Comparison of ENCODE assay signal across 26 cellular contexts in genomic region chr22:50722048-50722701, GRCh38. TPM values are rescaled to one million over a fixed set of nuclear protein-coding genes. Genes with fewer than 3 reads are reported as not detected.
DNase-seq lines count a peak whose midpoint lies in the region; TF ChIP-seq lines count a peak whose summit lies in the region.
"Had no signal": no experiment of that assay in that cellular context is flagged by ENCODE, and none has a peak within 500 bp of the region (broad histone marks: within the 10 kb centered on the region; RNA-seq: fewer than 3 reads in every experiment).

No MANE protein-coding gene starts in this region.

- H3K27ac ChIP-seq in HEK293 (ENCODE audit: extremely low read depth, low read depth, low read length) (no peak overlapping the region), temporal lobe (ENCODE audit: low read depth, low read length) (peak overlapping the region; percentile 25)
- H3K27ac ChIP-seq: A549; BLaER1 treated with 17β-estradiol and CSF1 and Interleukin-3, amounts not matched to agents 10 nM and 100 nM; GM23248 had no signal

- peaks cover 5% of the 10 kb centered on the region for H3K36me3 Mint-ChIP-seq in chondrocyte (ENCODE audit: low read depth)
- H3K36me3 Mint-ChIP-seq in neural crest cell (ENCODE audit: low read depth): peaks cover 6% of the 10 kb centered on the region

- H3K9me3 Mint-ChIP-seq in chondrocyte (ENCODE audit: low read depth): no peaks in the 10 kb centered on the region
- no peaks in the 10 kb centered on the region for H3K9me3 Mint-ChIP-seq in neural crest cell
- H3K9me3 Mint-ChIP-seq: CD4-positive, alpha-beta T cell had no signal

- no peak for DNase-seq in chondrocyte (ENCODE audit: low spot score)
- no peak for DNase-seq in neural crest cell (ENCODE audit: low read depth, low spot score)
- DNase-seq in stimulated activated CD4-positive, alpha-beta T cell treated with anti-CD3 and anti-CD28 coated beads, Interleukin-2, amount 100 ng/mL, for 24 hours: no peak
- DNase-seq in stimulated activated CD4-positive, alpha-beta T cell treated with anti-CD3 and anti-CD28 coated beads, Interleukin-15, amount 100 ng/mL, for 24 hours: no peak
- no peak for DNase-seq in stimulated activated naive CD4-positive, alpha-beta T cell treated with Interleukin-2 at 50 U/mL for 16 hours (lab: John Stamatoyannopoulos, UW)
- DNase-seq: AML-193; CD4-positive, alpha-beta T cell; GM23248; KBM-7; MV-4-11; NCI-H1105; NCI-H1436 treated with DMSO at 0.1 percent for 48 hours; NCI-H187 treated with DMSO at 0.1 percent for 48 hours; NCI-H2171 treated with DMSO at 0.1 percent for 48 hours; NCI-H524; NCI-H774; SIG-M5 had no signal

- CTCF ChIA-PET in HEK293 (lab: Yijun Ruan, JAX): interaction anchor here (1.2 kb wide), 1 partner anchor 53 kb away, joined by 3 read pairs; no protein-coding TSS in a partner anchor

- peaks cover 6% of the 10 kb centered on the region for H3K27me3 Mint-ChIP-seq in chondrocyte (ENCODE audit: low read depth)
- peaks cover 52% of the 10 kb centered on the region for H3K27me3 Mint-ChIP-seq in neural crest cell (ENCODE audit: low read depth)
- H3K27me3 Mint-ChIP-seq: CD4-positive, alpha-beta T cell had no signal

- H3K4me3 ChIP-seq in HEK293 (ENCODE audit: low read depth, low read length): no peak overlapping the region
- H3K4me3 ChIP-seq: A549; BLaER1 treated with 17β-estradiol and CSF1 and Interleukin-3, amounts not matched to agents 10 nM and 100 nM; GM23248 had no signal

- no peaks in the 10 kb centered on the region for H3K9me3 ChIP-seq in HEK293 (ENCODE audit: control insufficient read depth, insufficient read depth, low read depth, low read length)
- H3K9me3 ChIP-seq: A549; BLaER1 treated with 17β-estradiol and CSF1 and Interleukin-3, amounts not matched to agents 10 nM and 100 nM had no signal

- no peaks in the 10 kb centered on the region for H3K4me1 Mint-ChIP-seq in chondrocyte (ENCODE audit: low read depth)
- H3K4me1 Mint-ChIP-seq in neural crest cell: peaks cover 5% of the 10 kb centered on the region

- POLR2A ChIA-PET in HEK293 (lab: Yijun Ruan, JAX): no interaction called here

- H3K36me3 ChIP-seq in HEK293 (ENCODE audit: control insufficient read depth in 2 of 2, insufficient read depth in 1 of 2, low read length in 2 of 2): peaks cover 0 to 57% of the 10 kb centered on the region in 2 experiments; a peak in 1 of 3 replicates

- no peak overlapping the region for H3K27ac Mint-ChIP-seq in chondrocyte (ENCODE audit: unreplicated experiment)
- no peak overlapping the region for H3K27ac Mint-ChIP-seq in neural crest cell (ENCODE audit: unreplicated experiment)
- H3K27ac Mint-ChIP-seq: CD4-positive, alpha-beta T cell had no signal

- H3K4me1 ChIP-seq in HEK293 (ENCODE audit: control insufficient read depth, insufficient read depth, low read length): no peaks in the 10 kb centered on the region
- H3K4me1 ChIP-seq: A549 had no signal

- TF ChIP-seq CTCF in HEK293 (tag by site-specific recombination; IDR thresholded peaks at IDR 0.05): no peak
- TF ChIP-seq CTCF in chondrocyte (IDR thresholded peaks at IDR 0.05): no peak
- TF ChIP-seq CTCF in neural crest cell (conservative IDR thresholded peaks at IDR 0.05): no peak

- H3K4me3 Mint-ChIP-seq in chondrocyte (ENCODE audit: unreplicated experiment) (peak overlapping the region; percentile 2), neural crest cell (peak overlapping the region; percentile 16)
- H3K4me3 Mint-ChIP-seq: CD4-positive, alpha-beta T cell had no signal

TF ChIP-seq in HEK293, 187 proteins besides CTCF, POLR2A, EP300 and RAD21:
- TF ChIP-seq ZBTB20 (tag by site-specific recombination; IDR thresholded peaks at IDR 0.05) (no peak), ZNF530 (tag by site-specific recombination; IDR thresholded peaks at IDR 0.05; ENCODE audit: low read depth) (no peak), SP2 (tag by site-specific recombination; IDR thresholded peaks at IDR 0.05) (peak; percentile 13; the same call in 1 of the 2 replicates), ZNF169 (tag by site-specific recombination; IDR thresholded peaks at IDR 0.05) (no peak), ZNF624 (tag by site-specific recombination; IDR thresholded peaks at IDR 0.05) (no peak), ZNF341 (tag by site-specific recombination; IDR thresholded peaks at IDR 0.05; ENCODE audit: low read depth) (no peak)

RNA-seq across cellular contexts. Expression of gene ACR, which starts 15.8 kb away (rescaled TPM):
- 0.45 to 0.74 TPM (median 0.63 TPM) in 3 replicates for total RNA-seq in chondrocyte
- 0.34 TPM in 1 of 2 replicates, not detected in the other for total RNA-seq in neural crest cell
- not detected for total RNA-seq in temporal lobe
- total RNA-seq: CD4-positive, alpha-beta T cell; Daoy; GM23248; H7; HT1080; LHCN-M2; MCF 10A had no signal

RNA-seq across cellular contexts. Expression of gene SHANK3, which starts 49.6 kb away (rescaled TPM):
- total RNA-seq in chondrocyte: 3.9 to 7.5 TPM (median 7.0 TPM) in 3 replicates
- 15.2 and 15.4 TPM in 2 replicates for total RNA-seq in neural crest cell
- total RNA-seq in temporal lobe: 5.9 TPM
- total RNA-seq: CD4-positive, alpha-beta T cell had no signal
